ENCODE assay signal across 8 cellular contexts in the genomic region with DNA sequence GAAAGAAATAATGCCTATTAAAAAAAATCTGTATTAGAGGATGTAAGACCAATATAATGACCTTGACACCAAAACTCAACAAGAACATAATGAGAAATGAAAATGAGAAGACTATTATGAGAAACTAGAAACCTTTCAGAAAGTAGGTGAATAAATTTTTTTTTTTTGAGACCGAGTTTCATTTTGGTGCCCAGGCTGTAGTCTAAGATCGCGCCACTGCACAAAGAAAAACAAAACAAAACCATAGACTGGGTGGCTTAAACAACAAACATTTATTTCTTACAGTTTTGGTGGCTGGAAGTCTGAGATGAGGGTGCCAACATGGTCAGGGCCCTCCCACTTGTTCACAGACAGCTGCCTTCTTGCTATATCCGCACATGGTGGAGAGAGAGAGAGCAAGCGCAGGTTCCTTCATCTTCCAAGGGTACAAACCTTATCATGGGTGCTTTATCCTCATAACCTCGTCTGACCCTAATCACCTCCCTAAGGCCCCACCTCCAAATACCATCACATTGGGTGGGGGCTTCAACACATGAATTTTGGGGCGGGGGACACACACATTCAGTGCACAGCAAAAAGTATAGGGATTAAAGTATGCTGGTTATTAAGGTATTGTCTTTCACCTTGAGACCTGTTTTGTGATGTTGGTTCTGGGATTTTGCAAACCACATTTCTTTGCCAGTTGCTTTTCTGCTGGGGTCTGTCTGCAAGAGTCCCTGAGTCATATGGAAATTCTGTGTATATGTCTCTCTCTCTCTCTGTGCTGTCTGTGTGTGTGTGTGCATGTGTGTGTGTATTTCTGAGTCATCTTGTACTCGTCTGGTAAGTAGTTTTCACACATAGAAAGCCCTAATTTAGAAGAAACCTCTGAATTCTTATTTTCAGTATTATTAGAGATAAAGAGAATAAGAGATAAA. TPM values are rescaled to one million over a fixed set of nuclear protein-coding genes. Genes with fewer than 3 reads are reported as not detected.
DNase-seq lines count a peak whose midpoint lies in the region; ATAC-seq and TF ChIP-seq lines count a peak whose summit lies in the region.

No MANE protein-coding gene starts in this region.

- H3K36me3 Mint-ChIP-seq in activated CD8-positive, alpha-beta T cell treated with anti-CD3 and anti-CD28 coated beads, Interleukin-2, amount 10 ng/mL, durations not matched to agents 7 days and 5 days (ENCODE audit: low read depth): no peaks in the 10 kb centered on the region
- no peaks in the 10 kb centered on the region for H3K36me3 Mint-ChIP-seq in neural progenitor cell
- H3K36me3 Mint-ChIP-seq in CD14-positive monocyte: no peaks in the 10 kb centered on the region

- peak; percentile 72 for ATAC-seq in HG03139 (IDR thresholded peaks at IDR 0.05; ENCODE audit: unreplicated experiment)
- peak; percentile 55 for ATAC-seq in activated CD8-positive, alpha-beta T cell treated with anti-CD3 and anti-CD28 coated beads, Interleukin-2, amount 10 ng/mL, durations not matched to agents 7 days and 5 days

- H3K4me1 ChIP-seq in neural progenitor cell: no peaks in the 10 kb centered on the region

- H3K9me3 ChIP-seq in neural progenitor cell (ENCODE audit: low read depth): no peaks in the 10 kb centered on the region

- H3K9ac ChIP-seq in neural progenitor cell: no peak overlapping the region

- H3K4me3 ChIP-seq in neural progenitor cell: no peak overlapping the region

- DNase-seq in activated gamma-delta T cell treated with anti-CD3 and anti-CD28 coated beads, Interleukin-2, amount 50 U/mL, for 16 hours (ENCODE audit: low read depth): peak; percentile 35
- DNase-seq in activated gamma-delta T cell (lab: John Stamatoyannopoulos, UW) (no peak), neural progenitor cell (ENCODE audit: low spot score) (no peak), 8988T (no peak), amniotic stem cell (lab: John Stamatoyannopoulos, UW) (no peak), CD14-positive monocyte (ENCODE audit: low spot score) (no peak)
- DNase-seq in activated CD8-positive, alpha-beta T cell treated with anti-CD3 and anti-CD28 coated beads, Interleukin-2, amount 10 ng/mL, durations not matched to agents 7 days and 5 days: peak; percentile 47

- no peak overlapping the region for H3K27ac Mint-ChIP-seq in activated CD8-positive, alpha-beta T cell treated with anti-CD3 and anti-CD28 coated beads, Interleukin-2, amount 10 ng/mL, durations not matched to agents 7 days and 5 days
- H3K27ac Mint-ChIP-seq in neural progenitor cell (peak overlapping the region; percentile 13), CD14-positive monocyte (no peak overlapping the region)

- H3K4me3 Mint-ChIP-seq in activated CD8-positive, alpha-beta T cell treated with anti-CD3 and anti-CD28 coated beads, Interleukin-2, amount 10 ng/mL, durations not matched to agents 7 days and 5 days: no peak overlapping the region
- H3K4me3 Mint-ChIP-seq in neural progenitor cell: no peak overlapping the region
- peak overlapping the region in 1 of 2 donors; percentile 17 for H3K4me3 Mint-ChIP-seq in CD14-positive monocyte

- no peaks in the 10 kb centered on the region for H3K9me3 Mint-ChIP-seq in activated CD8-positive, alpha-beta T cell treated with anti-CD3 and anti-CD28 coated beads, Interleukin-2, amount 10 ng/mL, durations not matched to agents 7 days and 5 days (ENCODE audit: insufficient read depth)
- H3K9me3 Mint-ChIP-seq in neural progenitor cell: no peaks in the 10 kb centered on the region
- H3K9me3 Mint-ChIP-seq in CD14-positive monocyte: peaks cover 0 to 7% (median 0%) of the 10 kb centered on the region in 7 donors

- no peak overlapping the region for H3K27ac ChIP-seq in neural progenitor cell

- no peaks in the 10 kb centered on the region for H3K79me2 ChIP-seq in neural progenitor cell (ENCODE audit: low read depth)

- H2AFZ ChIP-seq in neural progenitor cell (replicated peaks): no peak overlapping the region

- H3K36me3 ChIP-seq in neural progenitor cell: no peaks in the 10 kb centered on the region

- H3K4me1 Mint-ChIP-seq in activated CD8-positive, alpha-beta T cell treated with anti-CD3 and anti-CD28 coated beads, Interleukin-2, amount 10 ng/mL, durations not matched to agents 7 days and 5 days (ENCODE audit: low read depth): peaks cover 6% of the 10 kb centered on the region
- H3K4me1 Mint-ChIP-seq in neural progenitor cell: no peaks in the 10 kb centered on the region
- H3K4me1 Mint-ChIP-seq in CD14-positive monocyte: peaks cover 8% of the 10 kb centered on the region

- intact Hi-C loops in CD14-positive monocyte (cut with micrococcal nuclease): no loop called here

- CTCF ChIA-PET in activated CD8-positive, alpha-beta T cell treated with anti-CD3 and anti-CD28 coated beads, Interleukin-2, amount 10 ng/mL, durations not matched to agents 7 days and 5 days (lab: Charles Lee): interaction anchor here (0.7 to 1.9 kb wide), 3 partner anchors 26 to 128 kb away, joined by 3 to 6 read pairs (median 5); partner anchors contain the start of genes PPHLN1 and ZCRB1

- TF ChIP-seq CTCF in neural progenitor cell (IDR thresholded peaks at IDR 0.05) (no peak), CD14-positive monocyte (IDR thresholded peaks at IDR 0.05) (no peak)

- POLR2A ChIA-PET in activated CD8-positive, alpha-beta T cell treated with anti-CD3 and anti-CD28 coated beads, Interleukin-2, amount 10 ng/mL, durations not matched to agents 7 days and 5 days (lab: Charles Lee): no interaction called here

- no peak overlapping the region for H3K4me2 ChIP-seq in neural progenitor cell

- H4K20me1 ChIP-seq in neural progenitor cell (ENCODE audit: low read depth): no peaks in the 10 kb centered on the region

- H3F3A ChIP-seq in neural progenitor cell (ENCODE audit: low read depth): no peaks in the 10 kb centered on the region

- H3K27me3 ChIP-seq in neural progenitor cell: no peaks in the 10 kb centered on the region

- no peaks in the 10 kb centered on the region for H3K27me3 Mint-ChIP-seq in activated CD8-positive, alpha-beta T cell treated with anti-CD3 and anti-CD28 coated beads, Interleukin-2, amount 10 ng/mL, durations not matched to agents 7 days and 5 days (ENCODE audit: low read depth)
- H3K27me3 Mint-ChIP-seq in neural progenitor cell (ENCODE audit: insufficient read depth, low read depth) (no peaks in the 10 kb centered on the region), CD14-positive monocyte (ENCODE audit: low read depth in 3 of 3) (peaks cover 0 to 4% (median 1%) of the 10 kb centered on the region in 3 donors)

RNA-seq across cellular contexts. Expression of gene ZCRB1, which starts 26.2 kb away (rescaled TPM):
- 10 to 100 TPM; 46.6 to 51.1 TPM for total RNA-seq in activated CD8-positive, alpha-beta T cell treated with anti-CD3 and anti-CD28 coated beads, Interleukin-2, amount 10 ng/mL, durations not matched to agents 7 days and 5 days
- total RNA-seq in neural progenitor cell (ENCODE audit: low replicate concordance): 45.9 and 84.7 TPM in 2 replicates
- 10 to 100 TPM; 32.2 to 34.4 TPM for polyA plus RNA-seq in CD14-positive monocyte

RNA-seq across cellular contexts. Expression of gene PPHLN1, which starts 26.3 kb away (rescaled TPM):
- 10 to 100 TPM; 76.9 to 79.3 TPM for total RNA-seq in activated CD8-positive, alpha-beta T cell treated with anti-CD3 and anti-CD28 coated beads, Interleukin-2, amount 10 ng/mL, durations not matched to agents 7 days and 5 days
- 81.5 and 95.5 TPM in 2 replicates for total RNA-seq in neural progenitor cell (ENCODE audit: low replicate concordance)
- 10 to 100 TPM; 68.7 to 74.8 TPM for polyA plus RNA-seq in CD14-positive monocyte

Comparison
In these comparisons a context has a peak if more than half of its experiments do, and no peak if none do; other contexts are left out.
1. DNase-seq: peak in activated gamma-delta T cell treated with anti-CD3 and anti-CD28 coated beads, Interleukin-2, amount 50 U/mL, for 16 hours (single experiment) and activated CD8-positive, alpha-beta T cell treated with anti-CD3 and anti-CD28 coated beads, Interleukin-2, amount 10 ng/mL, durations not matched to agents 7 days and 5 days (single experiment); none in activated gamma-delta T cell (single experiment), neural progenitor cell (single experiment), 8988T (single experiment), amniotic stem cell (single experiment) and CD14-positive monocyte (single experiment).